17 cellular contexts compared by ENCODE assay signal in the genomic region with DNA sequence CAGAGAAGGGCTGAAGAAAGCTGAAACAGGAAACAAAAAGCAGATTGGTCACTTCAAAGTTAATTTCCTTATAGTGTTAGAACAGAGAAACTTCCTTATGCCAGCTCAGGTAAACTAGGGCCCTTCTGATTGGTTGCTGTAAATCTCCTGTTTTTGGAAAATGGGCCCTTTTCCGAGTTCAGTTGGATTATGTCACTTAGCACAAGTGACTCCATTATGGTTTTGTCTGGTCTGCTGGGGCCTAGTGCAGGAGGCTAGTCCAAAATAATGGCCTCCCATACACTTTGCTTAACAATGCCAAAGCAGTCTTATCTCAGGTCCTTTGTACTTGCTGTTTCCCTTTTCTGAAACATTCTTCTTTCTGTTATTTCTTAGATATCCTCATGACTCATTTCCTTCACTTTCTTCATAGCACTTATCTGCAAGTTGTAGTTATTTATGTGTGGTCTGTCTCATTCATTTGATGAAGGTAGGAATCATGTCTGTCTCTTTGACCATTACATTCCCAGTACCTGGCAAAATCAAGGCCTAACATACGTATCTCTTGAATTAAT. TPM values are rescaled to one million over a fixed set of nuclear protein-coding genes. Genes with fewer than 3 reads are reported as not detected.
DNase-seq lines count a peak whose midpoint lies in the region; ATAC-seq and TF ChIP-seq lines count a peak whose summit lies in the region.
"Had no signal": no experiment of that assay in that cellular context is flagged by ENCODE, and none has a peak within 500 bp of the region (broad histone marks: within the 10 kb centered on the region; RNA-seq: fewer than 3 reads in every experiment).

No MANE protein-coding gene starts in this region.

- no peak overlapping the region for H3K4me3 ChIP-seq in cardiac fibroblast (replicated peaks in 1 of 2; ENCODE audit: low read depth in 2 of 2, low read length in 2 of 2)
- H3K4me3 ChIP-seq: A549, spleen, suprapubic skin had no signal

- H3K4me1 Mint-ChIP-seq in activated CD8-positive, alpha-beta T cell treated with anti-CD3 and anti-CD28 coated beads for 36 hours (ENCODE audit: low read depth) = peaks cover 7% of the 10 kb centered on the region
- peaks cover 15% of the 10 kb centered on the region for H3K4me1 Mint-ChIP-seq in activated CD8-positive, alpha-beta T cell treated with anti-CD3 and anti-CD28 coated beads, Interleukin-2, amount 10 ng/mL, durations not matched to agents 7 days and 5 days (ENCODE audit: low read depth)
- H3K4me1 Mint-ChIP-seq in activated CD4-positive, alpha-beta T cell treated with anti-CD3 and anti-CD28 coated beads, Interleukin-2, amount 10 ng/mL, durations not matched to agents 24 days and 14 days = peaks cover 7% of the 10 kb centered on the region

- no peak overlapping the region for H3K27ac Mint-ChIP-seq in activated CD8-positive, alpha-beta T cell treated with anti-CD3 and anti-CD28 coated beads for 36 hours
- H3K27ac Mint-ChIP-seq in activated CD8-positive, alpha-beta T cell treated with anti-CD3 and anti-CD28 coated beads, Interleukin-2, amount 10 ng/mL, durations not matched to agents 7 days and 5 days = no peak overlapping the region
- no peak overlapping the region for H3K27ac Mint-ChIP-seq in activated CD4-positive, alpha-beta T cell treated with anti-CD3 and anti-CD28 coated beads, Interleukin-2, amount 10 ng/mL, durations not matched to agents 24 days and 14 days

- POLR2A ChIA-PET in activated CD8-positive, alpha-beta T cell treated with anti-CD3 and anti-CD28 coated beads for 36 hours (lab: Charles Lee) = no interaction called here
- POLR2A ChIA-PET in activated CD8-positive, alpha-beta T cell treated with anti-CD3 and anti-CD28 coated beads, Interleukin-2, amount 10 ng/mL, durations not matched to agents 7 days and 5 days (lab: Charles Lee) = interaction anchor here (0.6 kb wide), 1 partner anchor 60 kb away, joined by 4 read pairs; no protein-coding TSS in a partner anchor

- CTCF ChIA-PET in activated CD8-positive, alpha-beta T cell treated with anti-CD3 and anti-CD28 coated beads for 36 hours (lab: Charles Lee) = no interaction called here
- CTCF ChIA-PET in activated CD8-positive, alpha-beta T cell treated with anti-CD3 and anti-CD28 coated beads, Interleukin-2, amount 10 ng/mL, durations not matched to agents 7 days and 5 days (lab: Charles Lee) = interaction anchor here (1.0 kb wide), 1 partner anchor 20 kb away, joined by 3 read pairs; no protein-coding TSS in a partner anchor

- no peaks in the 10 kb centered on the region for H3K36me3 Mint-ChIP-seq in activated CD8-positive, alpha-beta T cell treated with anti-CD3 and anti-CD28 coated beads for 36 hours (ENCODE audit: low read depth)
- no peaks in the 10 kb centered on the region for H3K36me3 Mint-ChIP-seq in activated CD8-positive, alpha-beta T cell treated with anti-CD3 and anti-CD28 coated beads, Interleukin-2, amount 10 ng/mL, durations not matched to agents 7 days and 5 days (ENCODE audit: low read depth)
- H3K36me3 Mint-ChIP-seq in activated CD4-positive, alpha-beta T cell treated with anti-CD3 and anti-CD28 coated beads, Interleukin-2, amount 10 ng/mL, durations not matched to agents 24 days and 14 days (ENCODE audit: low read depth) = no peaks in the 10 kb centered on the region

- H3K9me3 Mint-ChIP-seq in activated CD8-positive, alpha-beta T cell treated with anti-CD3 and anti-CD28 coated beads for 36 hours = no peaks in the 10 kb centered on the region
- no peaks in the 10 kb centered on the region for H3K9me3 Mint-ChIP-seq in activated CD8-positive, alpha-beta T cell treated with anti-CD3 and anti-CD28 coated beads, Interleukin-2, amount 10 ng/mL, durations not matched to agents 7 days and 5 days (ENCODE audit: insufficient read depth)
- H3K9me3 Mint-ChIP-seq in activated CD4-positive, alpha-beta T cell treated with anti-CD3 and anti-CD28 coated beads, Interleukin-2, amount 10 ng/mL, durations not matched to agents 24 days and 14 days = no peaks in the 10 kb centered on the region

- peak; percentile 30 for ATAC-seq in activated CD8-positive, alpha-beta T cell treated with anti-CD3 and anti-CD28 coated beads for 36 hours
- no peak for ATAC-seq in activated CD8-positive, alpha-beta T cell treated with anti-CD3 and anti-CD28 coated beads, Interleukin-2, amount 10 ng/mL, durations not matched to agents 7 days and 5 days
- ATAC-seq: A549 had no signal

- intact Hi-C loops in activated CD8-positive, alpha-beta T cell treated with anti-CD3 and anti-CD28 coated beads for 36 hours (cut with micrococcal nuclease) = no loop called here
- intact Hi-C loops in activated CD4-positive, alpha-beta T cell treated with anti-CD3 and anti-CD28 coated beads, Interleukin-2, amount 10 ng/mL, durations not matched to agents 24 days and 14 days (cut with micrococcal nuclease) = no loop called here

- no peak overlapping the region for H3K4me3 Mint-ChIP-seq in activated CD8-positive, alpha-beta T cell treated with anti-CD3 and anti-CD28 coated beads for 36 hours
- H3K4me3 Mint-ChIP-seq in activated CD8-positive, alpha-beta T cell treated with anti-CD3 and anti-CD28 coated beads, Interleukin-2, amount 10 ng/mL, durations not matched to agents 7 days and 5 days = no peak overlapping the region
- H3K4me3 Mint-ChIP-seq in activated CD4-positive, alpha-beta T cell treated with anti-CD3 and anti-CD28 coated beads, Interleukin-2, amount 10 ng/mL, durations not matched to agents 24 days and 14 days = no peak overlapping the region

- TF ChIP-seq CTCF in activated CD8-positive, alpha-beta T cell treated with anti-CD3 and anti-CD28 coated beads for 36 hours (IDR thresholded peaks at IDR 0.05) = no peak
- no peak for TF ChIP-seq CTCF in cardiac fibroblast (IDR thresholded peaks at IDR 0.05; ENCODE audit: low read depth, low read length)

- no peaks in the 10 kb centered on the region for H3K27me3 Mint-ChIP-seq in activated CD8-positive, alpha-beta T cell treated with anti-CD3 and anti-CD28 coated beads for 36 hours
- H3K27me3 Mint-ChIP-seq in activated CD8-positive, alpha-beta T cell treated with anti-CD3 and anti-CD28 coated beads, Interleukin-2, amount 10 ng/mL, durations not matched to agents 7 days and 5 days (ENCODE audit: low read depth) = peaks cover 6% of the 10 kb centered on the region
- peaks cover 10% of the 10 kb centered on the region for H3K27me3 Mint-ChIP-seq in activated CD4-positive, alpha-beta T cell treated with anti-CD3 and anti-CD28 coated beads, Interleukin-2, amount 10 ng/mL, durations not matched to agents 24 days and 14 days

- no peak for DNase-seq in activated CD8-positive, alpha-beta T cell treated with anti-CD3 and anti-CD28 coated beads for 36 hours
- no peak for DNase-seq in activated CD8-positive, alpha-beta T cell treated with anti-CD3 and anti-CD28 coated beads, Interleukin-2, amount 10 ng/mL, durations not matched to agents 7 days and 5 days
- DNase-seq in OCI-M1 (lab: John Stamatoyannopoulos, UW) (peak; percentile 85), cardiac fibroblast (ENCODE audit: low read depth in 2 of 2) (peak; percentile 38 to 46), renal cortical epithelial cell (ENCODE audit: low read depth) (peak; percentile 42), HPDE6-E6E7 (ENCODE audit: extremely low spot score) (no peak), AG08396 (ENCODE audit: low spot score) (no peak)
- no peak for DNase-seq in activated CD4-positive, alpha-beta T cell treated with anti-CD3 and anti-CD28 coated beads, Interleukin-2, amount 10 ng/mL, durations not matched to agents 24 days and 14 days
- DNase-seq: activated CD8-positive, alpha-beta memory T cell treated with anti-CD3 and anti-CD28 coated beads for 24 hours; activated naive CD4-positive, alpha-beta T cell treated with Interleukin-2 at 50 U/mL for 16 hours; COR-L47; mesendoderm; NCI-H1436; nucleus accumbens; spleen had no signal

RNA-seq across cellular contexts. Expression of a gene that starts 7.7 kb away (rescaled TPM):
- total RNA-seq in activated CD8-positive, alpha-beta T cell treated with anti-CD3 and anti-CD28 coated beads for 36 hours = 10 to 100 TPM; 29.9 to 32.0 TPM
- total RNA-seq in activated CD8-positive, alpha-beta T cell treated with anti-CD3 and anti-CD28 coated beads, Interleukin-2, amount 10 ng/mL, durations not matched to agents 7 days and 5 days = 10 to 100 TPM; 27.2 to 28.3 TPM
- total RNA-seq in renal cortical epithelial cell = 13.0 and 17.3 TPM in 2 replicates
- 42.1 and 50.3 TPM in 2 replicates for total RNA-seq in activated CD4-positive, alpha-beta T cell treated with anti-CD3 and anti-CD28 coated beads, Interleukin-2, amount 10 ng/mL, durations not matched to agents 24 days and 14 days

Comparison
In these comparisons a context has a peak if more than half of its experiments do, and no peak if none do; other contexts are left out.
1. DNase-seq: peak in OCI-M1 (single experiment), cardiac fibroblast (2 of 2) and renal cortical epithelial cell (single experiment); none in activated CD8-positive, alpha-beta T cell treated with anti-CD3 and anti-CD28 coated beads for 36 hours (single experiment), activated CD8-positive, alpha-beta T cell treated with anti-CD3 and anti-CD28 coated beads, Interleukin-2, amount 10 ng/mL, durations not matched to agents 7 days and 5 days (single experiment), HPDE6-E6E7 (single experiment), AG08396 (single experiment) and activated CD4-positive, alpha-beta T cell treated with anti-CD3 and anti-CD28 coated beads, Interleukin-2, amount 10 ng/mL, durations not matched to agents 24 days and 14 days (single experiment).